In genomic region chr3:12046406-12046805, GRCh38 we compare ENCODE assay signal across 10 cellular contexts. TPM values are rescaled to one million over a fixed set of nuclear protein-coding genes. Genes with fewer than 3 reads are reported as not detected.
A peak's percentile ranks its signal among the peaks of the same experiment; 100 is the strongest.
DNase-seq lines count a peak whose midpoint lies in the region; ATAC-seq and TF ChIP-seq lines count a peak whose summit lies in the region.
"Had no signal": no experiment of that assay in that cellular context is flagged by ENCODE, and none has a peak within 500 bp of the region (broad histone marks: within the 10 kb centered on the region; RNA-seq: fewer than 3 reads in every experiment).

No MANE protein-coding gene starts in this region.

- H3F3A ChIP-seq in DOHH2 (ENCODE audit: control insufficient read depth, insufficient read depth) (no peaks in the 10 kb centered on the region), Loucy (ENCODE audit: low read depth) (no peaks in the 10 kb centered on the region)

- H3K36me3 ChIP-seq in DOHH2 (ENCODE audit: control insufficient read depth, low read length), result no peaks in the 10 kb centered on the region
- H3K36me3 ChIP-seq in Loucy (ENCODE audit: insufficient read depth, low read length), result no peaks in the 10 kb centered on the region
- no peaks in the 10 kb centered on the region for H3K36me3 ChIP-seq in psoas muscle (ENCODE audit: insufficient read depth in 1 of 2, low read depth in 1 of 2)

- no peaks in the 10 kb centered on the region; the same call in 1 of the 2 replicates for H4K20me1 ChIP-seq in DOHH2 (ENCODE audit: control insufficient read depth, insufficient read depth, low read depth, low read length)
- no peaks in the 10 kb centered on the region for H4K20me1 ChIP-seq in Loucy (ENCODE audit: insufficient read depth, low read length, poor library complexity, severe bottlenecking)

- H3K27ac ChIP-seq in DOHH2 (ENCODE audit: low read depth, low read length) (no peak overlapping the region), psoas muscle (no peak overlapping the region)
- H3K27ac ChIP-seq: HL-60 had no signal

- H3K4me3 ChIP-seq in DOHH2 (ENCODE audit: low read length), result no peak overlapping the region
- H3K4me3 ChIP-seq in Loucy (ENCODE audit: low read length, poor library complexity, severe bottlenecking), result no peak overlapping the region
- no peak overlapping the region for H3K4me3 ChIP-seq in psoas muscle
- H3K4me3 ChIP-seq: lung had no signal

- H3K4me1 ChIP-seq in DOHH2 (ENCODE audit: control insufficient read depth, low read length) (no peaks in the 10 kb centered on the region), Loucy (ENCODE audit: insufficient read depth, low read length, poor library complexity, severe bottlenecking) (no peaks in the 10 kb centered on the region), psoas muscle (no peaks in the 10 kb centered on the region)

- 23 to 31% (median 26%) methylated on average over 2 of the region's 2 CpGs for WGBS in psoas muscle, 3 donors

- H3K9me3 ChIP-seq in DOHH2 (ENCODE audit: control insufficient read depth, insufficient read depth, low read length) (no peaks in the 10 kb centered on the region), Loucy (ENCODE audit: insufficient read depth, low read depth, low read length) (no peaks in the 10 kb centered on the region), psoas muscle (no peaks in the 10 kb centered on the region)

- H3K4me2 ChIP-seq in DOHH2 (ENCODE audit: low read length), result no peak overlapping the region
- H3K4me2 ChIP-seq in Loucy (ENCODE audit: low read depth, low read length, poor library complexity, severe bottlenecking), result no peak overlapping the region

- TF ChIP-seq CTCF in DOHH2 (IDR thresholded peaks at IDR 0.05; ENCODE audit: low read depth, low read length, poor library complexity, severe bottlenecking) (peak; percentile 37), Loucy (conservative IDR thresholded peaks at IDR 0.05; ENCODE audit: low read length) (peak; percentile 50), psoas muscle (IDR thresholded peaks at IDR 0.05) (no peak)

- H3K9ac ChIP-seq in Loucy (ENCODE audit: low read depth, low read length, poor library complexity, severe bottlenecking), result no peak overlapping the region

- no peak overlapping the region for H2AFZ ChIP-seq in Loucy (ENCODE audit: low read length)

- H3K27me3 ChIP-seq in DOHH2 (ENCODE audit: control insufficient read depth, low read length) (no peaks in the 10 kb centered on the region; the same call in 1 of the 2 replicates), Loucy (ENCODE audit: insufficient read depth, low read length, poor library complexity, severe bottlenecking) (no peaks in the 10 kb centered on the region), psoas muscle (ENCODE audit: insufficient read depth in 3 of 3, low read length in 2 of 3) (peaks cover 2 to 12% (median 3%) of the 10 kb centered on the region in 3 donors)

- peak; percentile 54 for ATAC-seq in left lobe of liver
- ATAC-seq in psoas muscle, result no peak
- no peak for ATAC-seq in HG02623 (IDR thresholded peaks at IDR 0.05; ENCODE audit: unreplicated experiment)

- intact Hi-C loops in psoas muscle (cut with DNase I), result no loop called here

- no peaks in the 10 kb centered on the region for H3K79me2 ChIP-seq in DOHH2 (ENCODE audit: control insufficient read depth, low read length)
- H3K79me2 ChIP-seq in Loucy (ENCODE audit: insufficient read depth, low read length), result no peaks in the 10 kb centered on the region

- H3K9me2 ChIP-seq in DOHH2 (replicated peaks; ENCODE audit: control insufficient read depth, low read length) (no peaks in the 10 kb centered on the region), Loucy (replicated peaks; ENCODE audit: low read depth, low read length) (no peaks in the 10 kb centered on the region)

- DNase-seq in SW480 (ENCODE audit: low spot score), result peak; percentile 46
- no peak for DNase-seq in left lobe of liver (ENCODE audit: low spot score)
- DNase-seq in activated effector memory CD4-positive, alpha-beta T cell treated with anti-CD3 and anti-CD28 coated beads, Interleukin-2, amount 50 U/mL, for 16 hours, result no peak
- DNase-seq in psoas muscle, result no peak
- no peak for DNase-seq in effector CD8-positive, alpha-beta T cell (lab: John Stamatoyannopoulos, UW)

RNA-seq across cellular contexts. Expression of gene SYN2, which starts 42.2 kb away (rescaled TPM):
- total RNA-seq in left lobe of liver, result not detected
- total RNA-seq in psoas muscle, result 1 to 10 TPM in 3 of 4 donors, under 1 TPM in 1; 0.22 to 4.0 (median 1.3) TPM
- 1 to 10 TPM in 1 of 3 donors, under 1 TPM in 2; 0.74 to 1.8 (median 0.96) TPM for polyA plus RNA-seq in psoas muscle
